1 cellular context compared by ENCODE assay signal in genomic region chr1:194538453-194538852, GRCh38.
TF ChIP-seq lines count a peak whose summit lies in the region.

No MANE protein-coding gene starts in this region.

TF ChIP-seq in WTC11, 78 proteins besides CTCF, POLR2A, EP300 and RAD21:
- TF ChIP-seq MLX (CRISPR knock-in tag; IDR thresholded peaks at IDR 0.05) (no peak), MAX (CRISPR knock-in tag; IDR thresholded peaks at IDR 0.05) (no peak), IRF2 (CRISPR knock-in tag; IDR thresholded peaks at IDR 0.05; ENCODE audit: borderline replicate concordance, low read depth) (no peak), E2F4 (CRISPR knock-in tag; IDR thresholded peaks at IDR 0.05; ENCODE audit: borderline replicate concordance, low read depth) (no peak), ZNF396 (CRISPR knock-in tag; IDR thresholded peaks at IDR 0.05; ENCODE audit: borderline replicate concordance) (no peak), NR3C1 (CRISPR knock-in tag; conservative IDR thresholded peaks at IDR 0.05; ENCODE audit: low read depth) (no peak), E2F5 (CRISPR knock-in tag; IDR thresholded peaks at IDR 0.05) (no peak), ERG (CRISPR knock-in tag; IDR thresholded peaks at IDR 0.05) (no peak), ETV6 (CRISPR knock-in tag; IDR thresholded peaks at IDR 0.05) (no peak), TEAD1 (CRISPR knock-in tag; IDR thresholded peaks at IDR 0.05) (no peak), IRF1 (CRISPR knock-in tag; IDR thresholded peaks at IDR 0.05) (no peak), E2F1 (CRISPR knock-in tag; IDR thresholded peaks at IDR 0.05) (no peak), OVOL2 (CRISPR knock-in tag; IDR thresholded peaks at IDR 0.05; ENCODE audit: borderline replicate concordance) (no peak), HMGA2 (CRISPR knock-in tag; IDR thresholded peaks at IDR 0.05) (no peak), ZNF317 (CRISPR knock-in tag; IDR thresholded peaks at IDR 0.05; ENCODE audit: borderline replicate concordance, low read depth) (no peak), CREB1 (CRISPR knock-in tag; IDR thresholded peaks at IDR 0.05) (no peak), RORB (CRISPR knock-in tag; IDR thresholded peaks at IDR 0.05) (no peak), TCF7 (CRISPR knock-in tag; IDR thresholded peaks at IDR 0.05; ENCODE audit: low read depth) (no peak), USF1 (CRISPR knock-in tag; IDR thresholded peaks at IDR 0.05) (no peak), MYBL2 (CRISPR knock-in tag; IDR thresholded peaks at IDR 0.05) (no peak)
